2 cellular contexts compared by ENCODE assay signal in the genomic region with DNA sequence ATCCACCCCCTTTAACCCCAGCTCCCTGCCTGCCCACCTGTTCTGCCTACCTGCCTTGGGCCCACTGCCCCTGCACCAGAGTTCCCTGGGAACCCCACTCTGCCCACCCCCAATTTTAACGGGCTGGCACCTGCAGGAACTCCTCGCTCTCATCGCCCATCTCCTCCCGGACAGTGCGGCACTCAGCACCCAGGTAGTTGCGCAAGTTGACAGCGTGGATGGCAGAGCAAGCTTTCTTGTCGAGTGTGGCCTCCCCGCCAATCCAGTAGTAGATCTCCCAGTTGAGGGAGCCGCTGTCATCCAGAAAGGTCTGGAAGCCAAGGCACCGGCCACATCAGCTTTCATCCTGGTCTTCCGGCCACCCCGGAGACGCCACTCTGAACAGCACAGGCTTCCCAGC.
TF ChIP-seq lines count a peak whose summit lies in the region.

No MANE protein-coding gene starts in this region.

TF ChIP-seq in A549, 52 proteins besides CTCF, POLR2A, EP300 and RAD21:
- TF ChIP-seq MAZ (IDR thresholded peaks at IDR 0.05; ENCODE audit: borderline replicate concordance, low read depth, low read length) (no peak), ESRRA (IDR thresholded peaks at IDR 0.05; ENCODE audit: borderline replicate concordance, low read length) (no peak), CEBPB (IDR thresholded peaks at IDR 0.05) (peak; percentile 9 to 47; a peak in 1 of 4 replicates)
TF ChIP-seq in A549: peak in this region for 1.

TF ChIP-seq in GM12878, 131 proteins besides CTCF, POLR2A, EP300 and RAD21:
- TF ChIP-seq YY1 (IDR thresholded peaks at IDR 0.05; ENCODE audit: low read depth, low read length) (no peak), NFYA (IDR thresholded peaks at IDR 0.05; ENCODE audit: borderline replicate concordance, low read depth, low read length) (no peak), ESRRA (IDR thresholded peaks at IDR 0.05; ENCODE audit: low read length) (no peak), ZNF384 (IDR thresholded peaks at IDR 0.05; ENCODE audit: borderline replicate concordance, low read depth, low read length) (no peak), RB1 (IDR thresholded peaks at IDR 0.05; ENCODE audit: borderline replicate concordance) (no peak), EGR1 (IDR thresholded peaks at IDR 0.05; ENCODE audit: borderline replicate concordance in 1 of 2, low read depth in 2 of 2, low read length in 2 of 2) (no peak), NRF1 (conservative IDR thresholded peaks at IDR 0.05; ENCODE audit: low read depth, low read length) (no peak), SMAD5 (IDR thresholded peaks at IDR 0.05; ENCODE audit: low read depth) (no peak), RCOR1 (conservative IDR thresholded peaks at IDR 0.05; ENCODE audit: low read depth, low read length) (no peak), FOXM1 (IDR thresholded peaks at IDR 0.05; ENCODE audit: low read depth, low read length) (no peak)
- TF ChIP-seq, protein P1, sequence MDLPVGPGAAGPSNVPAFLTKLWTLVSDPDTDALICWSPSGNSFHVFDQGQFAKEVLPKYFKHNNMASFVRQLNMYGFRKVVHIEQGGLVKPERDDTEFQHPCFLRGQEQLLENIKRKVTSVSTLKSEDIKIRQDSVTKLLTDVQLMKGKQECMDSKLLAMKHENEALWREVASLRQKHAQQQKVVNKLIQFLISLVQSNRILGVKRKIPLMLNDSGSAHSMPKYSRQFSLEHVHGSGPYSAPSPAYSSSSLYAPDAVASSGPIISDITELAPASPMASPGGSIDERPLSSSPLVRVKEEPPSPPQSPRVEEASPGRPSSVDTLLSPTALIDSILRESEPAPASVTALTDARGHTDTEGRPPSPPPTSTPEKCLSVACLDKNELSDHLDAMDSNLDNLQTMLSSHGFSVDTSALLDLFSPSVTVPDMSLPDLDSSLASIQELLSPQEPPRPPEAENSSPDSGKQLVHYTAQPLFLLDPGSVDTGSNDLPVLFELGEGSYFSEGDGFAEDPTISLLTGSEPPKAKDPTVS (IDR thresholded peaks at IDR 0.05; ENCODE audit: low read depth, low read length), result no peak
- TF ChIP-seq, protein P2, sequence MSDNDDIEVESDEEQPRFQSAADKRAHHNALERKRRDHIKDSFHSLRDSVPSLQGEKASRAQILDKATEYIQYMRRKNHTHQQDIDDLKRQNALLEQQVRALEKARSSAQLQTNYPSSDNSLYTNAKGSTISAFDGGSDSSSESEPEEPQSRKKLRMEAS (IDR thresholded peaks at IDR 0.05; ENCODE audit: low read depth, low read length), result no peak
- TF ChIP-seq, protein P3, sequence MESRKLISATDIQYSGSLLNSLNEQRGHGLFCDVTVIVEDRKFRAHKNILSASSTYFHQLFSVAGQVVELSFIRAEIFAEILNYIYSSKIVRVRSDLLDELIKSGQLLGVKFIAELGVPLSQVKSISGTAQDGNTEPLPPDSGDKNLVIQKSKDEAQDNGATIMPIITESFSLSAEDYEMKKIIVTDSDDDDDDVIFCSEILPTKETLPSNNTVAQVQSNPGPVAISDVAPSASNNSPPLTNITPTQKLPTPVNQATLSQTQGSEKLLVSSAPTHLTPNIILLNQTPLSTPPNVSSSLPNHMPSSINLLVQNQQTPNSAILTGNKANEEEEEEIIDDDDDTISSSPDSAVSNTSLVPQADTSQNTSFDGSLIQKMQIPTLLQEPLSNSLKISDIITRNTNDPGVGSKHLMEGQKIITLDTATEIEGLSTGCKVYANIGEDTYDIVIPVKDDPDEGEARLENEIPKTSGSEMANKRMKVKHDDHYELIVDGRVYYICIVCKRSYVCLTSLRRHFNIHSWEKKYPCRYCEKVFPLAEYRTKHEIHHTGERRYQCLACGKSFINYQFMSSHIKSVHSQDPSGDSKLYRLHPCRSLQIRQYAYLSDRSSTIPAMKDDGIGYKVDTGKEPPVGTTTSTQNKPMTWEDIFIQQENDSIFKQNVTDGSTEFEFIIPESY (IDR thresholded peaks at IDR 0.05), result no peak
- TF ChIP-seq, protein P4, sequence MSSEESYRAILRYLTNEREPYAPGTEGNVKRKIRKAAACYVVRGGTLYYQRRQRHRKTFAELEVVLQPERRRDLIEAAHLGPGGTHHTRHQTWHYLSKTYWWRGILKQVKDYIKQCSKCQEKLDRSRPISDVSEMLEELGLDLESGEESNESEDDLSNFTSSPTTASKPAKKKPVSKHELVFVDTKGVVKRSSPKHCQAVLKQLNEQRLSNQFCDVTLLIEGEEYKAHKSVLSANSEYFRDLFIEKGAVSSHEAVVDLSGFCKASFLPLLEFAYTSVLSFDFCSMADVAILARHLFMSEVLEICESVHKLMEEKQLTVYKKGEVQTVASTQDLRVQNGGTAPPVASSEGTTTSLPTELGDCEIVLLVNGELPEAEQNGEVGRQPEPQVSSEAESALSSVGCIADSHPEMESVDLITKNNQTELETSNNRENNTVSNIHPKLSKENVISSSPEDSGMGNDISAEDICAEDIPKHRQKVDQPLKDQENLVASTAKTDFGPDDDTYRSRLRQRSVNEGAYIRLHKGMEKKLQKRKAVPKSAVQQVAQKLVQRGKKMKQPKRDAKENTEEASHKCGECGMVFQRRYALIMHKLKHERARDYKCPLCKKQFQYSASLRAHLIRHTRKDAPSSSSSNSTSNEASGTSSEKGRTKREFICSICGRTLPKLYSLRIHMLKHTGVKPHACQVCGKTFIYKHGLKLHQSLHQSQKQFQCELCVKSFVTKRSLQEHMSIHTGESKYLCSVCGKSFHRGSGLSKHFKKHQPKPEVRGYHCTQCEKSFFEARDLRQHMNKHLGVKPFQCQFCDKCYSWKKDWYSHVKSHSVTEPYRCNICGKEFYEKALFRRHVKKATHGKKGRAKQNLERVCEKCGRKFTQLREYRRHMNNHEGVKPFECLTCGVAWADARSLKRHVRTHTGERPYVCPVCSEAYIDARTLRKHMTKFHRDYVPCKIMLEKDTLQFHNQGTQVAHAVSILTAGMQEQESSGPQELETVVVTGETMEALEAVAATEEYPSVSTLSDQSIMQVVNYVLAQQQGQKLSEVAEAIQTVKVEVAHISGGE (CRISPR knock-in tag; IDR thresholded peaks at IDR 0.05), result no peak
